ENCODE assay signal across 26 cellular contexts in the genomic region with DNA sequence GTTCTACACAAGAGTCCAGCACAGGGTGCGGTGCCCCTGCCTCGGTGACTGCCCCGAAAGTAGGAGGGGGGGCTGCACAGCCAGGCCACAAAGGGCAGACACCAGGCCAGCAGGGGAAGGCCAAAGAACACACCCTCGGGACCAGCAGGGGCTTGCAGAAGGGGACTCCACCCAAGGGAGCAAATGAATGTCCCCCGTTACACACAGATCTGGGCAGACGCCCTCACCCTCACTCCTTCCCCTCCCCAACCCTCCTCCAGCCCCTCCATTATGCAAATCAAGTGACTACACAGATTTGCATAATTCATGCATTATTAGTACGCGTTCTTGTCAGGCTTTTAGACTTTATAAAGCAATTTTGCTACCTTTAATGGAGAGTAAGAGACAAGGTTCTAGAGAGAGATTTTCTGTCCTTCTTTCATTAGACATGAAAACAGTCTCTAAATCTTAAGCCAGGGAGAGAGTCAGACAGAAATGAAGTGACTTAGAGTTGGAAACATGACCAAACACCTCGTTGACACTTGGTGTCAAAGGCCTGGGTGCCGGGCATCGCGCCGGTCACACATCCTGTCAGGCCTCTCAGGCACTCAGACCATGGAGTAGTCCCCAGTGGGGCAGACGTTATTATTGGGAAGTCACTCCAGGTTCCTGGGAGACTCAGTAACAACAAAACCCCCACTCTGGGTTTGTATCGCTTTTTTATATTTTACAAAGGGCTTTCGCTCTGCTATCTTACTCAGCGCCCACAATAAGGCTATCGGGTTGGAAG. TPM values are rescaled to one million over a fixed set of nuclear protein-coding genes. Genes with fewer than 3 reads are reported as not detected.
DNase-seq lines count a peak whose midpoint lies in the region; ATAC-seq and TF ChIP-seq lines count a peak whose summit lies in the region.
"Had no signal": no experiment of that assay in that cellular context is flagged by ENCODE, and none has a peak within 500 bp of the region (broad histone marks: within the 10 kb centered on the region; RNA-seq: fewer than 3 reads in every experiment).

No MANE protein-coding gene starts in this region.

- peaks cover 53% of the 10 kb centered on the region for H3K27me3 Mint-ChIP-seq in stimulated activated memory B cell treated with anti-CD40 and anti-IgM and Interleukin-4, amounts not matched to agents 10 μg/mL and 1 μg/mL and 100 μg/mL, for 72 hours

- ATAC-seq in stimulated activated memory B cell treated with anti-CD40 and anti-IgM and Interleukin-4, amounts not matched to agents 10 μg/mL and 1 μg/mL and 100 μg/mL, for 72 hours = no peak
- no peak for ATAC-seq in GM18505 (IDR thresholded peaks at IDR 0.05; ENCODE audit: unreplicated experiment)
- ATAC-seq: body of pancreas, esophagus mucosa, lower lobe of right lung, SK-N-SH treated with all-trans-retinoic acid at 6 μM for 48 hours had no signal

- peak overlapping the region; percentile 60 for H3K27ac ChIP-seq in cardiac muscle cell
- H3K27ac ChIP-seq: 22Rv1, body of pancreas, lower lobe of right lung, spleen, tibial artery had no signal

- H3K9me3 Mint-ChIP-seq in stimulated activated memory B cell treated with anti-CD40 and anti-IgM and Interleukin-4, amounts not matched to agents 10 μg/mL and 1 μg/mL and 100 μg/mL, for 72 hours = no peaks in the 10 kb centered on the region
- H3K9me3 Mint-ChIP-seq: activated CD4-positive, alpha-beta memory T cell treated with anti-CD3 and anti-CD28 coated beads for 36 hours; T-helper 2 cell treated with Interferon-gamma antibody and Interleukin-4, amounts not matched to agents 5 μg/mL and 100 μg/mL, for 36 hours had no signal

- no peaks in the 10 kb centered on the region for H3K9me3 ChIP-seq in cardiac muscle cell (ENCODE audit: low read depth)
- H3K9me3 ChIP-seq: body of pancreas, lower lobe of right lung, spleen, tibial artery had no signal

- no peaks in the 10 kb centered on the region for H3K36me3 Mint-ChIP-seq in stimulated activated memory B cell treated with anti-CD40 and anti-IgM and Interleukin-4, amounts not matched to agents 10 μg/mL and 1 μg/mL and 100 μg/mL, for 72 hours
- H3K36me3 Mint-ChIP-seq: activated CD4-positive, alpha-beta memory T cell treated with anti-CD3 and anti-CD28 coated beads for 36 hours had no signal

- no peak overlapping the region for H3K4me3 ChIP-seq in cardiac muscle cell
- H3K4me3 ChIP-seq: body of pancreas, lower lobe of right lung, spleen, tibial artery had no signal

- peaks cover 25% of the 10 kb centered on the region for H3K4me1 Mint-ChIP-seq in stimulated activated memory B cell treated with anti-CD40 and anti-IgM and Interleukin-4, amounts not matched to agents 10 μg/mL and 1 μg/mL and 100 μg/mL, for 72 hours

- H3K36me3 ChIP-seq in cardiac muscle cell = no peaks in the 10 kb centered on the region
- H3K36me3 ChIP-seq: lower lobe of right lung, spleen, tibial artery had no signal

- peak overlapping the region; percentile 7 for H3K27ac Mint-ChIP-seq in stimulated activated memory B cell treated with anti-CD40 and anti-IgM and Interleukin-4, amounts not matched to agents 10 μg/mL and 1 μg/mL and 100 μg/mL, for 72 hours
- H3K27ac Mint-ChIP-seq: activated CD4-positive, alpha-beta memory T cell treated with anti-CD3 and anti-CD28 coated beads for 36 hours; T-helper 2 cell treated with Interferon-gamma antibody and Interleukin-4, amounts not matched to agents 5 μg/mL and 100 μg/mL, for 36 hours had no signal

- no peak overlapping the region for H3K4me3 Mint-ChIP-seq in stimulated activated memory B cell treated with anti-CD40 and anti-IgM and Interleukin-4, amounts not matched to agents 10 μg/mL and 1 μg/mL and 100 μg/mL, for 72 hours
- H3K4me3 Mint-ChIP-seq: activated CD4-positive, alpha-beta memory T cell treated with anti-CD3 and anti-CD28 coated beads for 36 hours; T-helper 2 cell treated with Interferon-gamma antibody and Interleukin-4, amounts not matched to agents 5 μg/mL and 100 μg/mL, for 36 hours had no signal

- peaks cover 28% of the 10 kb centered on the region for H3K4me1 ChIP-seq in cardiac muscle cell (ENCODE audit: low read depth)
- H3K4me1 ChIP-seq: body of pancreas, tibial artery had no signal

- H3K27me3 ChIP-seq in cardiac muscle cell = no peaks in the 10 kb centered on the region
- H3K27me3 ChIP-seq: body of pancreas, spleen had no signal

- peak; percentile 65 for DNase-seq in DMS 273 (lab: John Stamatoyannopoulos, UW; ENCODE audit: unreplicated experiment)
- no peak for DNase-seq in DMS 273 treated with DMSO at 0.1 percent for 48 hours (lab: John Stamatoyannopoulos, UW)
- peak; percentile 97 to 98 for DNase-seq in NCI-H526 (lab: John Stamatoyannopoulos, UW)
- DNase-seq in cardiac muscle cell (ENCODE audit: low read depth in 1 of 2, low spot score in 1 of 2) = peak in 1 of 2 donors; percentile 23
- DNase-seq in NCI-H446 (lab: John Stamatoyannopoulos, UW) = no peak
- no peak for DNase-seq in foreskin melanocyte
- DNase-seq: activated CD4-positive, alpha-beta memory T cell treated with anti-CD3 and anti-CD28 coated beads for 36 hours; activated effector memory CD4-positive, alpha-beta T cell treated with Interleukin-2 at 50 U/mL for 16 hours; body of pancreas; DND-41; effector memory CD4-positive, alpha-beta T cell; HCEC 1CT; lower lobe of right lung; NCI-H1930; NCI-H446 treated with DMSO at 0.1 percent for 48 hours; retina; spleen; stimulated activated CD4-positive, alpha-beta T cell treated with anti-CD3 and anti-CD28 coated beads, Interleukin-4, amount 100 ng/mL, for 1 hour; stimulated activated naive CD4-positive, alpha-beta T cell treated with Interleukin-2 at 50 U/mL for 16 hours; tibial artery had no signal

- no peak for TF ChIP-seq POLR2A in GM18505 (IDR thresholded peaks at IDR 0.05; ENCODE audit: borderline replicate concordance, extremely low read depth, insufficient read depth, insufficient read length)

- no peak for TF ChIP-seq CTCF in cardiac muscle cell (IDR thresholded peaks at IDR 0.05; ENCODE audit: low read depth, low read length)

RNA-seq across cellular contexts. Expression of gene KCNN3, which starts 26.0 kb away (rescaled TPM):
- 0.81 and 1.5 TPM in 2 replicates for total RNA-seq in cardiac muscle cell
- polyA plus RNA-seq in cardiac muscle cell = 1.1 and 2.9 TPM in 2 replicates

Comparison
In these comparisons a context has a peak if more than half of its experiments do, and no peak if none do; other contexts are left out.
1. DNase-seq: peak in DMS 273 (single experiment) and NCI-H526 (2 of 2); none in DMS 273 treated with DMSO at 0.1 percent for 48 hours (single experiment), NCI-H446 (0 of 2) and foreskin melanocyte (single experiment).